In the genomic region with DNA sequence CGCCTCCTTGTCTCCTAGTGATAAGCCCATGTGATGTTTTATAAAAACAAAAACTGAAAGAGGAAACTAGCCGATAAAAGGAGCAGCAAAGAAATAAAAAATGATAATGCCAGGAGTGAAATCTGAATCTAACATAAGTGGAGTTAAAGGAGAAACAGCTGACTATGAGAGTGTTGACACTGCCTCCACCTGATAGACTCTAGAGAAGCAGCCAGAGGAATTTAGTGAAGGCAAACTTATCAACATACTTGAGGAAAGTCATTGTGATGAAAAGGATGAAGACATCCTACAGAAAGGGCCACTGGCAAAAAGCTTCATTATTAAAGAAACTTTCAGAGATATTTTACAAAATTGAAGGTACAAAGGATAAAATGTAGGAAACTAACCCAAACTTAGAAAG, we compare ENCODE assay signal across 1 cellular context.
TF ChIP-seq lines count a peak whose summit lies in the region.

No MANE protein-coding gene starts in this region.

TF ChIP-seq in A549, 52 proteins besides CTCF, POLR2A, EP300 and RAD21 (continued from another document):
- no peak for TF ChIP-seq E2F6 (IDR thresholded peaks at IDR 0.05; ENCODE audit: borderline replicate concordance, low read depth)
- TF ChIP-seq RFX5 (IDR thresholded peaks at IDR 0.05) = no peak
- no peak for TF ChIP-seq HEYL (CRISPR knock-in tag; IDR thresholded peaks at IDR 0.05)
- no peak for TF ChIP-seq ZFP36 (IDR thresholded peaks at IDR 0.05; ENCODE audit: borderline replicate concordance, partially characterized antibody)
- no peak for TF ChIP-seq ESRRA (IDR thresholded peaks at IDR 0.05; ENCODE audit: borderline replicate concordance, low read length)
- TF ChIP-seq RCOR1 (IDR thresholded peaks at IDR 0.05; ENCODE audit: low read depth, low read length) = no peak
- TF ChIP-seq FOSB (CRISPR knock-in tag; IDR thresholded peaks at IDR 0.05) = no peak
- TF ChIP-seq JUN (IDR thresholded peaks at IDR 0.05) = no peak
